ENCODE assay signal across 18 cellular contexts in genomic region chr4:186854256-186854655, GRCh38.
DNase-seq lines count a peak whose midpoint lies in the region; ATAC-seq, FAIRE-seq and TF ChIP-seq lines count a peak whose summit lies in the region.
"Had no signal": no experiment of that assay in that cellular context is flagged by ENCODE, and none has a peak within 500 bp of the region (broad histone marks: within the 10 kb centered on the region; RNA-seq: fewer than 3 reads in every experiment).

No MANE protein-coding gene starts in this region.

- H4K20me1 ChIP-seq in astrocyte (ENCODE audit: insufficient read depth, low read length) = no peaks in the 10 kb centered on the region

- DNase-seq in G401 (ENCODE audit: low spot score) (peak; percentile 50), M059J (ENCODE audit: low read depth) (peak; percentile 29), astrocyte (ENCODE audit: low read depth) (peak; percentile 57), myocyte (ENCODE audit: low read depth) (peak; percentile 30), upper lobe of left lung (no peak), left colon (no peak)
- no peak for DNase-seq in stimulated activated naive CD8-positive, alpha-beta T cell treated with anti-CD3 and anti-CD28 coated beads, Interleukin-15, amount 100 ng/mL, for 72 hours
- DNase-seq: BE2C; CD8-positive, alpha-beta memory T cell; H9; MG63; NCI-H1105 treated with DMSO at 0.1 percent for 48 hours; NCI-H187 treated with DMSO at 0.1 percent for 48 hours; NCI-H510A; SW 1271 had no signal

- intact Hi-C loops in left colon (cut with DNase I, micrococcal nuclease) = no loop called here

- no peaks in the 10 kb centered on the region for H3K36me3 Mint-ChIP-seq in astrocyte (ENCODE audit: low read depth, unreplicated experiment)
- H3K36me3 Mint-ChIP-seq: CD8-positive, alpha-beta memory T cell had no signal

- no peaks in the 10 kb centered on the region for H3K27me3 Mint-ChIP-seq in astrocyte (ENCODE audit: low read depth, unreplicated experiment)
- H3K27me3 Mint-ChIP-seq in stimulated activated naive CD8-positive, alpha-beta T cell treated with anti-CD3 and anti-CD28 coated beads, Interleukin-15, amount 100 ng/mL, for 72 hours = no peaks in the 10 kb centered on the region
- H3K27me3 Mint-ChIP-seq: CD8-positive, alpha-beta memory T cell had no signal

- H3K27ac Mint-ChIP-seq in astrocyte (ENCODE audit: unreplicated experiment) = no peak overlapping the region
- H3K27ac Mint-ChIP-seq in stimulated activated naive CD8-positive, alpha-beta T cell treated with anti-CD3 and anti-CD28 coated beads, Interleukin-15, amount 100 ng/mL, for 72 hours = no peak overlapping the region
- H3K27ac Mint-ChIP-seq: CD8-positive, alpha-beta memory T cell; H9 had no signal

- H3K9me3 Mint-ChIP-seq in astrocyte (ENCODE audit: unreplicated experiment) = peaks cover 16% of the 10 kb centered on the region
- peaks cover 7 to 8% of the 10 kb centered on the region in 2 donors for H3K9me3 Mint-ChIP-seq in stimulated activated naive CD8-positive, alpha-beta T cell treated with anti-CD3 and anti-CD28 coated beads, Interleukin-15, amount 100 ng/mL, for 72 hours

- ATAC-seq in upper lobe of left lung (ENCODE audit: low FRiP score in 2 of 2) (no peak), left colon (no peak)
- ATAC-seq in stimulated activated naive CD8-positive, alpha-beta T cell treated with anti-CD3 and anti-CD28 coated beads, Interleukin-15, amount 100 ng/mL, for 72 hours = no peak

- H3K4me3 ChIP-seq in astrocyte (ENCODE audit: insufficient read depth, low read depth, low read length) (no peak overlapping the region), upper lobe of left lung (no peak overlapping the region)
- H3K4me3 ChIP-seq: MG63, SJSA1 had no signal

- H3K79me2 ChIP-seq in astrocyte (ENCODE audit: insufficient read depth, low read length) = no peaks in the 10 kb centered on the region

- FAIRE-seq in astrocyte (lab: Jason Lieb, UNC) = no peak
- FAIRE-seq: GM18507 had no signal

- no peak overlapping the region for H2AFZ ChIP-seq in astrocyte (ENCODE audit: low read depth, low read length)

- in situ Hi-C loops in G401 (cut with HindIII; ENCODE audit: low sequenced_read_pairs) = no loop called here

- no peak overlapping the region for H3K9ac ChIP-seq in astrocyte (ENCODE audit: low read length)

- no peak for TF ChIP-seq EP300 in upper lobe of left lung (IDR thresholded peaks at IDR 0.05)

- TF ChIP-seq POLR2A in upper lobe of left lung (IDR thresholded peaks at IDR 0.05) = no peak

- no peak overlapping the region for H3K27ac ChIP-seq in astrocyte (ENCODE audit: low read depth, low read length)
- H3K27ac ChIP-seq in upper lobe of left lung = no peak overlapping the region
- H3K27ac ChIP-seq: RWPE1, SJSA1 had no signal

- no peaks in the 10 kb centered on the region for H3K36me3 ChIP-seq in astrocyte (ENCODE audit: insufficient read depth, low read length)
- no peaks in the 10 kb centered on the region for H3K36me3 ChIP-seq in upper lobe of left lung
- H3K36me3 ChIP-seq: BE2C, MG63, SJSA1 had no signal

- H3K4me2 ChIP-seq in astrocyte (ENCODE audit: low read length) = no peak overlapping the region

- H3K27me3 ChIP-seq in astrocyte (ENCODE audit: insufficient read depth, low read length) (no peaks in the 10 kb centered on the region), upper lobe of left lung (no peaks in the 10 kb centered on the region)
- H3K27me3 ChIP-seq: BE2C, MG63, SJSA1 had no signal

- peaks cover 13% of the 10 kb centered on the region for H3K4me1 Mint-ChIP-seq in astrocyte (ENCODE audit: low read depth, unreplicated experiment)
- no peaks in the 10 kb centered on the region for H3K4me1 Mint-ChIP-seq in stimulated activated naive CD8-positive, alpha-beta T cell treated with anti-CD3 and anti-CD28 coated beads, Interleukin-15, amount 100 ng/mL, for 72 hours
- H3K4me1 Mint-ChIP-seq: CD8-positive, alpha-beta memory T cell had no signal

- H3K4me3 Mint-ChIP-seq in astrocyte (ENCODE audit: unreplicated experiment) = no peak overlapping the region
- H3K4me3 Mint-ChIP-seq in stimulated activated naive CD8-positive, alpha-beta T cell treated with anti-CD3 and anti-CD28 coated beads, Interleukin-15, amount 100 ng/mL, for 72 hours = no peak overlapping the region
- H3K4me3 Mint-ChIP-seq: CD8-positive, alpha-beta memory T cell; H9 had no signal

- H3K9me3 ChIP-seq in astrocyte (ENCODE audit: insufficient read depth, low read depth, low read length) = no peaks in the 10 kb centered on the region
- peaks cover 0 to 5% (median 2%) of the 10 kb centered on the region in 4 donors for H3K9me3 ChIP-seq in upper lobe of left lung
- H3K9me3 ChIP-seq: BE2C, MG63, SJSA1 had no signal

- WGBS in upper lobe of left lung, 2 donors = 86 to 92% methylated on average over 3 of the region's 3 CpGs

- H3K4me1 ChIP-seq in astrocyte (ENCODE audit: insufficient read depth, low read length) (no peaks in the 10 kb centered on the region), upper lobe of left lung (no peaks in the 10 kb centered on the region)
- H3K4me1 ChIP-seq: BE2C had no signal

- TF ChIP-seq CTCF in astrocyte (IDR thresholded peaks at IDR 0.05; ENCODE audit: insufficient read depth, low read depth, low read length) (no peak), upper lobe of left lung (IDR thresholded peaks at IDR 0.05) (no peak)

Comparison
In these comparisons a context has a peak if more than half of its experiments do, and no peak if none do; other contexts are left out.
1. DNase-seq: peak in G401 (single experiment), M059J (single experiment), astrocyte (single experiment) and myocyte (single experiment); none in upper lobe of left lung (0 of 2), left colon (0 of 2) and stimulated activated naive CD8-positive, alpha-beta T cell treated with anti-CD3 and anti-CD28 coated beads, Interleukin-15, amount 100 ng/mL, for 72 hours (0 of 2).